In the genomic region with DNA sequence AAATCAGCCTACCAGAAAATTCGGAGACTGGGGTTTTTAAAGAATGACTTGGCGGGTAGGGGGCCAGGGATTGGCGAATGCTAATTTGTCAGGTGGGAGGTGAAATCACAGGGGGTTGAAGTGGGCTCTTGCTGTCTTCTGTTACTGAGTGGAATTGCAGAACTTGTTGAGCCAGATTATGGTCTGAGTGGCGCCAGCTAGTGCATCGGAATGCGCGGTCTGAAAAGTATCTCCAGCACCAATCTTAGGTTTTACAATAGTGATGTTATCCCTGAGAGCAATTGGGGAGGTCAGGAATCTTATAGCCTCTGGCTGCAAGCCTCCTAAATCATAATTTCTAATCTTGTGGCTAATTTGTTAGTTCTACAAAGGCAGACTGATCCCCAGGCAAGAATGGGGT, we compare ENCODE assay signal across 8 cellular contexts. TPM values are rescaled to one million over a fixed set of nuclear protein-coding genes. Genes with fewer than 3 reads are reported as not detected.
DNase-seq lines count a peak whose midpoint lies in the region; ATAC-seq and TF ChIP-seq lines count a peak whose summit lies in the region.

No MANE protein-coding gene starts in this region.

- intact Hi-C loops in gastrocnemius medialis (cut with DNase I; ENCODE audit: low total_unique reads): loop anchor here (10.0 kb wide), 1 partner anchor 379 kb away; a partner anchor contains a TSS

- no peaks in the 10 kb centered on the region for H3K36me3 ChIP-seq in H7 (replicated peaks; ENCODE audit: control insufficient read depth, insufficient read depth, low read length)
- no peaks in the 10 kb centered on the region for H3K36me3 ChIP-seq in gastrocnemius medialis

- H3K9me3 ChIP-seq in gastrocnemius medialis: no peaks in the 10 kb centered on the region

- H3K4me1 ChIP-seq in foreskin keratinocyte: peaks cover 8% of the 10 kb centered on the region
- H3K4me1 ChIP-seq in gastrocnemius medialis: peaks cover 18 to 20% of the 10 kb centered on the region in 2 donors

- peak; percentile 22 for ATAC-seq in foreskin keratinocyte
- no peak for ATAC-seq in gastrocnemius medialis
- no peak for ATAC-seq in HG03354 (IDR thresholded peaks at IDR 0.05; ENCODE audit: poor library complexity, severe bottlenecking, unreplicated experiment)

- TF ChIP-seq CTCF in VCaP (conservative IDR thresholded peaks at IDR 0.05) (no peak), foreskin keratinocyte (conservative IDR thresholded peaks at IDR 0.05) (peak; percentile 12), gastrocnemius medialis (IDR thresholded peaks at IDR 0.05 in 4 of 5, conservative IDR thresholded peaks at IDR 0.05 in 1 of 5) (no peak)

- DNase-seq in H7: peak; percentile 48
- DNase-seq in foreskin keratinocyte: peak in 1 of 2 donors; percentile 61
- no peak for DNase-seq in gastrocnemius medialis
- DNase-seq in NCI-H1417 (lab: John Stamatoyannopoulos, UW): no peak
- DNase-seq in activated CD4-positive, CD25-positive, alpha-beta regulatory T cell (lab: John Stamatoyannopoulos, UW): no peak
- no peak for DNase-seq in NCI-H510A treated with DMSO at 0.1 percent for 48 hours (lab: John Stamatoyannopoulos, UW)

- in situ Hi-C loops in gastrocnemius medialis (cut with MboI; ENCODE audit: low sequenced_read_pairs in 4 of 4): loop anchor here in 1 of 4 donors (10.0 kb wide), 1 partner anchor 71 kb away; a partner anchor contains a TSS

- no peak for TF ChIP-seq POLR2A in gastrocnemius medialis (IDR thresholded peaks at IDR 0.05)

- H3K27ac ChIP-seq in VCaP (peak overlapping the region; percentile 82), foreskin keratinocyte (peak overlapping the region; percentile 80), gastrocnemius medialis (peak overlapping the region in 3 of 4 donors; percentile 96 to 99 (median 97))

- H3K4me3 ChIP-seq in H7 (ENCODE audit: insufficient read depth, low read depth, low read length) (no peak overlapping the region), gastrocnemius medialis (peak overlapping the region; percentile 94 to 100 (median 98))

- H3K27me3 ChIP-seq in H7 (ENCODE audit: control insufficient read depth, insufficient read depth, low read length) (no peaks in the 10 kb centered on the region), foreskin keratinocyte (no peaks in the 10 kb centered on the region), gastrocnemius medialis (no peaks in the 10 kb centered on the region)

RNA-seq across cellular contexts. Expression of a gene that starts 0.8 kb away (rescaled TPM):
- 21.9 and 36.0 TPM in 2 replicates for total RNA-seq in H7 (2014; rRNA removed; shearing (Covaris generic))
- 35.2 and 36.6 TPM in 2 replicates for total RNA-seq in foreskin keratinocyte
- polyA plus RNA-seq in foreskin keratinocyte: 9.4 and 10.6 TPM in 2 replicates
- 10 to 100 TPM; 48.0 to 60.6 (median 58.0) TPM for total RNA-seq in gastrocnemius medialis
